ENCODE assay signal across 8 cellular contexts in genomic region chr12:132083731-132084641, GRCh38.
A peak's percentile ranks its signal among the peaks of the same experiment; 100 is the strongest.
DNase-seq lines count a peak whose midpoint lies in the region; ATAC-seq and TF ChIP-seq lines count a peak whose summit lies in the region.

No MANE protein-coding gene starts in this region.

- peak; percentile 95 for DNase-seq in NCI-H146 (lab: John Stamatoyannopoulos, UW)
- DNase-seq in T follicular helper cell (ENCODE audit: low read depth): peak; percentile 84
- DNase-seq in adrenal gland: peak; percentile 90 to 94 (median 92)
- DNase-seq in left ventricle myocardium inferior: peak; percentile 90
- DNase-seq in posterior vena cava (ENCODE audit: low spot score): peak; percentile 97
- DNase-seq in upper lobe of left lung: peak; percentile 91 to 99

- ATAC-seq in HG02870 (IDR thresholded peaks at IDR 0.05; ENCODE audit: unreplicated experiment) (peak; percentile 84), upper lobe of left lung (ENCODE audit: low FRiP score in 2 of 2) (peak; percentile 96 to 97)

- TF ChIP-seq POLR2A in GM15510 (IDR thresholded peaks at IDR 0.05; ENCODE audit: borderline replicate concordance, extremely low read depth, insufficient read length) (peak; percentile 96), adrenal gland (IDR thresholded peaks at IDR 0.05) (peak; percentile 92 to 94), upper lobe of left lung (IDR thresholded peaks at IDR 0.05) (peak in 3 of 4 donors; percentile 82 to 90 (median 87))

- intact Hi-C loops in adrenal gland (cut with DNase I): no loop called here
- intact Hi-C loops in left ventricle myocardium inferior (cut with micrococcal nuclease): no loop called here
- intact Hi-C loops in posterior vena cava (cut with DNase I): no loop called here

- TF ChIP-seq EP300 in upper lobe of left lung (IDR thresholded peaks at IDR 0.05): no peak

- H3K4me1 ChIP-seq in adrenal gland (replicated peaks in 1 of 2) (peaks cover 5 to 14% of the 10 kb centered on the region in 2 donors), left ventricle myocardium inferior (peaks cover 20% of the 10 kb centered on the region), upper lobe of left lung (peaks cover 12 to 14% (median 13%) of the 10 kb centered on the region in 4 donors)

- H3K9me3 ChIP-seq in adrenal gland (replicated peaks in 1 of 3) (no peaks in the 10 kb centered on the region), left ventricle myocardium inferior (replicated peaks) (no peaks in the 10 kb centered on the region), upper lobe of left lung (no peaks in the 10 kb centered on the region)

- TF ChIP-seq CTCF in adrenal gland (IDR thresholded peaks at IDR 0.05) (no peak), left ventricle myocardium inferior (IDR thresholded peaks at IDR 0.05; ENCODE audit: borderline replicate concordance) (no peak), upper lobe of left lung (IDR thresholded peaks at IDR 0.05) (no peak)

- H3K36me3 ChIP-seq in adrenal gland (replicated peaks in 1 of 2) (peaks cover 0 to 3% of the 10 kb centered on the region in 2 donors), left ventricle myocardium inferior (no peaks in the 10 kb centered on the region), upper lobe of left lung (peaks cover 0 to 10% (median 0%) of the 10 kb centered on the region in 4 donors)

- H3K27ac ChIP-seq in adrenal gland (peak overlapping the region in 4 of 5 donors; percentile 86 to 98 (median 90)), left ventricle myocardium inferior (replicated peaks) (peak overlapping the region; percentile 93), upper lobe of left lung (peak overlapping the region; percentile 85 to 94 (median 90))

- 1 to 50% (median 5%) methylated on average over 1 to 91 of the region's 91 CpGs for WGBS in adrenal gland, 4 donors
- 5 to 12% methylated on average over 11 to 28 of the region's 91 CpGs for WGBS in upper lobe of left lung, 2 donors

- H3K27me3 ChIP-seq in adrenal gland (no peaks in the 10 kb centered on the region), left ventricle myocardium inferior (ENCODE audit: low read depth) (no peaks in the 10 kb centered on the region), upper lobe of left lung (no peaks in the 10 kb centered on the region)

- H3K4me3 ChIP-seq in adrenal gland (peak overlapping the region; percentile 40 to 93 (median 84)), left ventricle myocardium inferior (peak overlapping the region; percentile 95), upper lobe of left lung (peak overlapping the region; percentile 70 to 95 (median 77))

Comparison
In these comparisons a context has a peak if more than half of its experiments do, and no peak if none do; other contexts are left out.
1. Peak in every context shown above with its lines: DNase-seq, ATAC-seq, H3K4me3 ChIP-seq and H3K27ac ChIP-seq.